8 cellular contexts compared by ENCODE assay signal in the genomic region with DNA sequence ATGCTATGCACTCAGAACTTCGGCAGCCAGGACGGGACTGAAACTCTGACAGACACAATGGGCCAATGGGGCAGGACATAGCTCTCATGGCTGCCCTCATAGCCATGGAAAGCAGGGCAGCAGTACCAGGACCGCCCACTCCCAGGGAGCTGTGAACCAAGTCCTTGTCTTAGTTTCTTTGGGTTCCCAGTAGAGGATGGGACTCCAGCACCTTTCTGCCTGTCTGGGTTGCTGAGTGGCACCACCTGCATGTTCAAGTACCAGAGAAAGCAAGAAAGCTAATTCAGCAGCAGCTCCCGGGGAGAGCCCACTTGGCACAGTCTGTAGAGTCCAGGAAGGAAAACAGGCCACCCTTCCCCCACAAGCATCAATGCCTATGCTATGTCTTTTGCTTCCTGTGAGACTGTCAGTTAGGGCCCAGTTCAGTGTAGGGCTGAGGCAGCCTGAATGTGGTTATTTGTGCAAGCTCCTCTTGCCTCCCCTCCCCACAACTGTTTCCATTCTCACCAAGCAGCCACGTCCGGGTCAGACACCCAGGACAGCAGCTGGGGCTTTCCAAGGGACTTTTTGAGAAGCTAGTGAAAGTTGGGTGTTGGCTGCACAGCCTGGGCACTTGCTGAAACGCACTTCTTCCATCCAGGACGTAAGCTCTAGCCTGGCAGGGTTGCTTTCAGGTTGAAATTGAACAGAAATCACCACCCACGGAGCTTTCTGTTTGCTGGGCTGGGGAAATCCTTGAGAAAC. TPM values are rescaled to one million over a fixed set of nuclear protein-coding genes. Genes with fewer than 3 reads are reported as not detected.
DNase-seq lines count a peak whose midpoint lies in the region; ATAC-seq, FAIRE-seq and TF ChIP-seq lines count a peak whose summit lies in the region.

No MANE protein-coding gene starts in this region.

- H3K79me2 ChIP-seq in K562 (ENCODE audit: control insufficient read depth, insufficient read depth, low read length): peaks cover 38% of the 10 kb centered on the region

- peak overlapping the region in 1 of 2 experiments; percentile 9; a peak in 1 of 4 replicates for H3K9ac ChIP-seq in K562 (ENCODE audit: insufficient read depth in 1 of 2, low read depth in 2 of 2, low read length in 2 of 2)

- WGBS in K562 (ENCODE audit: insufficient coverage, low coverage, missing lambda C conversion rate): 79% methylated on average over 8 of the region's 9 CpGs

- H3K36me3 Mint-ChIP-seq in mesothelial cell of epicardium: peaks cover 33% of the 10 kb centered on the region

- H3K4me1 ChIP-seq in K562 (replicated peaks in 1 of 2; ENCODE audit: control insufficient read depth in 2 of 2, insufficient read depth in 2 of 2, low read length in 2 of 2): peaks cover 9 to 11% of the 10 kb centered on the region in 2 experiments; a peak in 4 of 5 replicates

- TF ChIP-seq EP300 in K562 (IDR thresholded peaks at IDR 0.05; ENCODE audit: low read length): no peak

- 0 out of 2 replicates have a peak, but pooled peaks have one; percentile 21 for TF ChIP-seq POLR2A in K562 (conservative IDR thresholded peaks at IDR 0.05)

- peaks cover 72% of the 10 kb centered on the region for H3K36me3 ChIP-seq in K562 (ENCODE audit: control insufficient read depth, insufficient read depth, low read length)

- ATAC-seq in GM19023 (IDR thresholded peaks at IDR 0.05; ENCODE audit: unreplicated experiment) (peak; percentile 90), HG03097 (IDR thresholded peaks at IDR 0.05; ENCODE audit: low FRiP score, unreplicated experiment) (peak; percentile 77), K562 (peak; percentile 6)

- H3K9me3 Mint-ChIP-seq in mesothelial cell of epicardium: no peaks in the 10 kb centered on the region

- intact Hi-C loops in K562 (cut with micrococcal nuclease): no loop called here

- H3K9me1 ChIP-seq in K562 (ENCODE audit: control insufficient read depth, insufficient read depth, low read length): no peaks in the 10 kb centered on the region

- H3K4me3 ChIP-seq in K562: no peak overlapping the region

- no peak overlapping the region for H3K27ac Mint-ChIP-seq in mesothelial cell of epicardium

- no peak for FAIRE-seq in K562 (lab: Jason Lieb, UNC)

- BruUV-seq in K562 (replicated peaks; lab: Mats Ljungman, UMichigan): no TSS peak

- H2AFZ ChIP-seq in K562 (ENCODE audit: low read depth, low read length): no peak overlapping the region

- H3K9me3 ChIP-seq in K562 (replicated peaks; ENCODE audit: control insufficient read depth, insufficient read depth, low read depth, low read length): no peaks in the 10 kb centered on the region

- H4K20me1 ChIP-seq in K562 (replicated peaks; ENCODE audit: control insufficient read depth, insufficient read depth, low read length): no peaks in the 10 kb centered on the region; the same call in 1 of the 2 replicates

- peaks cover 2% of the 10 kb centered on the region for H3K4me1 Mint-ChIP-seq in mesothelial cell of epicardium

- no peak overlapping the region for H3K4me3 Mint-ChIP-seq in mesothelial cell of epicardium

- TF ChIP-seq CTCF in K562 (IDR thresholded peaks at IDR 0.05 in 2 of 3, conservative IDR thresholded peaks at IDR 0.05 in 1 of 3; ENCODE audit: insufficient read depth in 2 of 3, low read depth in 1 of 3, low read length in 3 of 3) (no peak), mesothelial cell of epicardium (IDR thresholded peaks at IDR 0.05; ENCODE audit: unreplicated experiment) (no peak)

- H3K27me3 Mint-ChIP-seq in mesothelial cell of epicardium (ENCODE audit: low read depth): no peaks in the 10 kb centered on the region

- no peak overlapping the region for H3K27ac ChIP-seq in K562 (ENCODE audit: extremely low read depth, low read depth, low read length)

- H3K27me3 ChIP-seq in K562 (ENCODE audit: control insufficient read depth in 2 of 2, insufficient read depth in 2 of 2, low read length in 2 of 2): no peaks in the 10 kb centered on the region

- CTCF ChIA-PET in K562 (lab: Yijun Ruan, JAX; ENCODE audit: low intra/inter-chr PET ratio): no interaction called here

- in situ Hi-C loops in K562 (cut with MboI): no loop called here

- no peak for TF ChIP-seq RAD21 in K562 (CRISPR knock-in tag; conservative IDR thresholded peaks at IDR 0.05 in 1 of 2, IDR thresholded peaks at IDR 0.05 in 1 of 2)

- POLR2A ChIA-PET in K562 (lab: Yijun Ruan, JAX): interaction anchor here (0.7 to 10.4 kb wide), 13 partner anchors 9 to 102 kb away, joined by 3 to 257 read pairs (median 5); partner anchors contain the start of genes RNF43 and SUPT4H1

- no peak overlapping the region for H3K4me2 ChIP-seq in K562 (ENCODE audit: insufficient read depth, low read length)

- DNase-seq in T-helper 1 cell: peak; percentile 77 to 98 (median 82)
- no peak for DNase-seq in K562 (ENCODE audit: extremely low read depth in 1 of 4, low spot score in 3 of 4)
- peak; percentile 84 to 94 (median 85) for DNase-seq in stimulated activated CD4-positive, alpha-beta T cell treated with anti-CD3 and anti-CD28 coated beads, Interleukin-12 subunit alpha, Interleukin-12 subunit beta, amount 100 ng/mL, for 48 hours (ENCODE audit: low read depth in 2 of 3, low spot score in 1 of 3)
- no peak for DNase-seq in mesothelial cell of epicardium (ENCODE audit: low spot score in 2 of 2, unreplicated experiment in 2 of 2)
- no peak for DNase-seq in OCI-M1 (lab: John Stamatoyannopoulos, UW)
- DNase-seq in NCI-H2029 treated with DMSO at 0.1 percent for 48 hours (lab: John Stamatoyannopoulos, UW): no peak

TF ChIP-seq in K562, 482 proteins besides CTCF, POLR2A, EP300 and RAD21 (continues in another document):
- no peak for TF ChIP-seq ZNF707 (CRISPR knock-in tag; conservative IDR thresholded peaks at IDR 0.05)
- no peak for TF ChIP-seq YY1 (IDR thresholded peaks at IDR 0.05; ENCODE audit: borderline replicate concordance in 1 of 3, control insufficient read depth in 1 of 3, extremely low read depth in 1 of 3, insufficient read depth in 3 of 3, insufficient read length in 1 of 3, insufficient replicate concordance in 2 of 3, low read depth in 1 of 3, low read length in 2 of 3)
- TF ChIP-seq ILF3 (IDR thresholded peaks at IDR 0.05; ENCODE audit: borderline replicate concordance): no peak
- no peak for TF ChIP-seq HMGN3 (IDR thresholded peaks at IDR 0.05; ENCODE audit: borderline replicate concordance, extremely low read depth, insufficient read length, low read depth, low read length)

RNA-seq across cellular contexts. Expression of gene SUPT4H1, which starts 7.8 kb away (rescaled TPM):
- total RNA-seq in K562 (2011; cell fraction: chromatin; rRNA removed; ENCODE audit: low replicate concordance): 26.0 and 31.9 TPM in 2 replicates
- total RNA-seq in K562 (2011; cell fraction: nucleolus; rRNA removed): 30.7 and 32.8 TPM in 2 replicates
- total RNA-seq in K562 (2011; cell fraction: nucleoplasm; rRNA removed): 38.1 and 51.1 TPM in 2 replicates
- total RNA-seq in K562 (2014; rRNA removed): 62.1 and 94.0 TPM in 2 replicates
- 102 and 108 TPM in 2 replicates for total RNA-seq in K562 (2014; rRNA removed; fragmentation: Illumina TruSeq; extraction: Trizol)
- 90.6 and 94.8 TPM in 2 replicates for total RNA-seq in K562 (2015; rRNA removed; fragmentation: Illumina TruSeq; extraction: Trizol)
- total RNA-seq in K562 (2021): 105 and 111 TPM in 2 replicates
- 198 and 273 TPM in 2 replicates for polyA plus RNA-seq in K562 (2011; rRNA removed)
- polyA plus RNA-seq in K562 (2011; cell fraction: cytosol; rRNA removed): 118 and 163 TPM in 2 replicates
- polyA plus RNA-seq in K562 (2011; cell fraction: nucleus; rRNA removed): 45.3 and 71.9 TPM in 2 replicates
- 120 and 125 TPM in 2 replicates for polyA plus RNA-seq in K562 (2012)
- 116 and 140 TPM in 2 replicates for polyA plus RNA-seq in K562 (2014; fragmentation: Illumina TruSeq; extraction: Trizol)
- polyA plus RNA-seq in K562 (2014; fragmentation: Nextera tagmentation; extraction: Ambion mirVana): 100 to 1,000 TPM; 235 to 320 TPM
- 113 and 117 TPM in 2 replicates for polyA plus RNA-seq in K562 (2014; rRNA removed)
- polyA minus RNA-seq in K562 (2011; rRNA and poly(A)+ RNA removed): 107 and 135 TPM in 2 replicates
- polyA minus RNA-seq in K562 (2011; cell fraction: cytosol; rRNA and poly(A)+ RNA removed): 23.5 and 42.2 TPM in 2 replicates
- 12.4 and 23.0 TPM in 2 replicates for polyA minus RNA-seq in K562 (2011; cell fraction: nucleus; rRNA and poly(A)+ RNA removed)
- total RNA-seq in mesothelial cell of epicardium: 76.8 to 90.7 TPM (median 86.6 TPM) in 3 replicates

RNA-seq across cellular contexts. Expression of gene TSPOAP1, which starts 15.6 kb away (rescaled TPM):
- 26.2 and 58.3 TPM in 2 replicates for total RNA-seq in K562 (2011; cell fraction: chromatin; rRNA removed; ENCODE audit: low replicate concordance)
- total RNA-seq in K562 (2011; cell fraction: nucleolus; rRNA removed): 24.0 and 24.1 TPM in 2 replicates
- total RNA-seq in K562 (2011; cell fraction: nucleoplasm; rRNA removed): 18.1 and 18.9 TPM in 2 replicates
- total RNA-seq in K562 (2014; rRNA removed): 1.0 and 1.8 TPM in 2 replicates
- total RNA-seq in K562 (2014; rRNA removed; fragmentation: Illumina TruSeq; extraction: Trizol): 0.57 and 0.87 TPM in 2 replicates
- total RNA-seq in K562 (2015; rRNA removed; fragmentation: Illumina TruSeq; extraction: Trizol): 0.94 and 1.2 TPM in 2 replicates
- total RNA-seq in K562 (2021): 1.7 and 3.3 TPM in 2 replicates
- polyA plus RNA-seq in K562 (2011; rRNA removed): 3.2 and 3.3 TPM in 2 replicates
- 2.4 and 2.6 TPM in 2 replicates for polyA plus RNA-seq in K562 (2011; cell fraction: cytosol; rRNA removed)
- 26.8 and 38.8 TPM in 2 replicates for polyA plus RNA-seq in K562 (2011; cell fraction: nucleus; rRNA removed)
- 3.0 and 5.1 TPM in 2 replicates for polyA plus RNA-seq in K562 (2012)
- polyA plus RNA-seq in K562 (2014; fragmentation: Illumina TruSeq; extraction: Trizol): 1.1 and 1.2 TPM in 2 replicates
- polyA plus RNA-seq in K562 (2014; fragmentation: Nextera tagmentation; extraction: Ambion mirVana): not detected
- 1.6 and 3.9 TPM in 2 replicates for polyA plus RNA-seq in K562 (2014; rRNA removed)
- 1.1 and 1.8 TPM in 2 replicates for polyA minus RNA-seq in K562 (2011; rRNA and poly(A)+ RNA removed)
- polyA minus RNA-seq in K562 (2011; cell fraction: cytosol; rRNA and poly(A)+ RNA removed): 0.76 and 2.1 TPM in 2 replicates
- 4.1 and 6.2 TPM in 2 replicates for polyA minus RNA-seq in K562 (2011; cell fraction: nucleus; rRNA and poly(A)+ RNA removed)
- 87.2 to 88.8 TPM (median 88.4 TPM) in 3 replicates for total RNA-seq in mesothelial cell of epicardium

Comparison
In these comparisons a context has a peak if more than half of its experiments do, and no peak if none do; other contexts are left out.
1. ATAC-seq: peak in every context shown above with its lines; median percentile 90 in GM19023; 77 in HG03097; 6 in K562.
2. DNase-seq: peak in T-helper 1 cell (5 of 5) and stimulated activated CD4-positive, alpha-beta T cell treated with anti-CD3 and anti-CD28 coated beads, Interleukin-12 subunit alpha, Interleukin-12 subunit beta, amount 100 ng/mL, for 48 hours (3 of 3); none in K562 (0 of 4), mesothelial cell of epicardium (0 of 2), OCI-M1 (single experiment) and NCI-H2029 treated with DMSO at 0.1 percent for 48 hours (single experiment).